ENCODE assay signal across 10 cellular contexts in the genomic region with DNA sequence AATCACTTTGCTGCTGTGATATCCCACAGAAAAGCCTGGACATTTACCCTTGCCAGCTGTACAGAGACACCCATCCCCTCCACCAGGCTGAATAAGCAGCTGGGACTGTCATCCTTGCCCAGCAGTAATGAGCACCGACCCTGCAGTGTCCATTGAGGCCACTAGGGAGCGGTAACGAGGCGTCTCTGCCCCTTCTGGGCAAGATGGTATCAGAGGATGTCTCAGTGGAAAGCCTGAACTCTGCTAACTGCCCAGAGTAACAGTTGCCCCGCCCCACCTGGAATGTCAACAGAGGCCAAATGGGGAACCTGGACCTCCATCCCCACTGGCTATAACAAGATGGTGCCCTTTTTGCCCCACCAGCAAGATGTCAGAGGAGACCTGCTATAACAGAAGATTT. TPM values are rescaled to one million over a fixed set of nuclear protein-coding genes. Genes with fewer than 3 reads are reported as not detected.
DNase-seq lines count a peak whose midpoint lies in the region; ATAC-seq and TF ChIP-seq lines count a peak whose summit lies in the region.
"Had no signal": no experiment of that assay in that cellular context is flagged by ENCODE, and none has a peak within 500 bp of the region (broad histone marks: within the 10 kb centered on the region; RNA-seq: fewer than 3 reads in every experiment).

No MANE protein-coding gene starts in this region.

- no peak overlapping the region for H3K4me3 ChIP-seq in AG04450 (ENCODE audit: low read depth, low read length)
- H3K4me3 ChIP-seq in GM12875 (ENCODE audit: low read depth, low read length): no peak overlapping the region

- no peaks in the 10 kb centered on the region for H3K9me3 ChIP-seq in AG04450 (ENCODE audit: control insufficient read depth, insufficient read depth, low read length)

- DNase-seq in AG04450 (ENCODE audit: low read depth, low spot score) (no peak), RPMI7951 (ENCODE audit: low read depth) (peak; percentile 51), epithelial cell of prostate (ENCODE audit: low read depth, low spot score) (peak; percentile 6), NCI-H2196 (lab: John Stamatoyannopoulos, UW; ENCODE audit: unreplicated experiment) (no peak)
- DNase-seq in stimulated activated CD4-positive, alpha-beta T cell treated with anti-CD3 and anti-CD28 coated beads, Interleukin-1b, Interleukin-23, amount 100 ng/mL, for 4 hours (ENCODE audit: low read depth in 2 of 2): peak; percentile 1 to 10

- H3K27me3 ChIP-seq in AG04450 (ENCODE audit: control insufficient read depth, insufficient read depth, low read length): no peaks in the 10 kb centered on the region

- H3K27ac ChIP-seq in AG04450 (ENCODE audit: low read depth, low read length) (no peak overlapping the region), epithelial cell of prostate (peak overlapping the region; percentile 94)

- ATAC-seq in GM21529 (IDR thresholded peaks at IDR 0.05; ENCODE audit: unreplicated experiment): no peak
- ATAC-seq in GM21423 (IDR thresholded peaks at IDR 0.05; ENCODE audit: unreplicated experiment): no peak

- POLR2A ChIA-PET in AG04450 (lab: Yijun Ruan, JAX): no interaction called here

- peak; percentile 44 for TF ChIP-seq CTCF in AG04450 (IDR thresholded peaks at IDR 0.05; ENCODE audit: low read depth, low read length)
- peak; percentile 64 for TF ChIP-seq CTCF in GM12875 (IDR thresholded peaks at IDR 0.05; ENCODE audit: borderline replicate concordance, insufficient read depth, low read depth, low read length)

- CTCF ChIA-PET in AG04450 (lab: Charles Lee): no interaction called here

RNA-seq across cellular contexts. Expression of a gene that starts 22.8 kb away (rescaled TPM):
- polyA plus RNA-seq in AG04450 (2011; rRNA removed): not detected in 2 replicates
- polyA minus RNA-seq in AG04450 (2011; rRNA and poly(A)+ RNA removed): 0.09 TPM in 1 of 2 replicates, not detected in the other
- not detected in 2 replicates for total RNA-seq in RPMI7951 (2014; rRNA removed; shearing (Covaris generic))
- total RNA-seq: urinary bladder had no signal
- polyA plus RNA-seq: esophagus, urinary bladder had no signal

RNA-seq across cellular contexts. Expression of a gene that starts 52.0 kb away (rescaled TPM):
- 2.1 and 2.2 TPM in 2 replicates for polyA plus RNA-seq in AG04450 (2011; rRNA removed)
- polyA minus RNA-seq in AG04450 (2011; rRNA and poly(A)+ RNA removed): 1.7 TPM in 2 replicates
- 10.7 and 11.7 TPM in 2 replicates for total RNA-seq in RPMI7951 (2014; rRNA removed; shearing (Covaris generic))

Comparison
In these comparisons a context has a peak if more than half of its experiments do, and no peak if none do; other contexts are left out.
1. DNase-seq: peak in RPMI7951 (single experiment), epithelial cell of prostate (single experiment) and stimulated activated CD4-positive, alpha-beta T cell treated with anti-CD3 and anti-CD28 coated beads, Interleukin-1b, Interleukin-23, amount 100 ng/mL, for 4 hours (2 of 2); none in AG04450 (single experiment) and NCI-H2196 (single experiment).